In genomic region chr9:107422189-107422802, GRCh38 we compare ENCODE assay signal across 1 cellular context.
TF ChIP-seq lines count a peak whose summit lies in the region.

No MANE protein-coding gene starts in this region.

TF ChIP-seq in H1, 55 proteins besides CTCF, POLR2A, EP300 and RAD21 (continued from another document):
- TF ChIP-seq CHD7 (IDR thresholded peaks at IDR 0.05; ENCODE audit: insufficient replicate concordance, low read length): no peak
- TF ChIP-seq CREB1 (IDR thresholded peaks at IDR 0.05): no peak
- no peak for TF ChIP-seq SP1 (IDR thresholded peaks at IDR 0.05; ENCODE audit: low read depth, low read length)
- peak; percentile 44 for TF ChIP-seq E2F6 (IDR thresholded peaks at IDR 0.05)
- TF ChIP-seq KDM4A (IDR thresholded peaks at IDR 0.05; ENCODE audit: low read depth, low read length, severe bottlenecking): no peak
- no peak for TF ChIP-seq SAP30 (IDR thresholded peaks at IDR 0.05; ENCODE audit: insufficient read depth, insufficient replicate concordance, low read length)
- TF ChIP-seq MAX (IDR thresholded peaks at IDR 0.05): peak; percentile 88
- TF ChIP-seq ATF3 (IDR thresholded peaks at IDR 0.05; ENCODE audit: insufficient read depth, low read depth, low read length): peak; percentile 89
- peak; percentile 91 for TF ChIP-seq USF2 (IDR thresholded peaks at IDR 0.05; ENCODE audit: low read length)
- TF ChIP-seq KDM5A (IDR thresholded peaks at IDR 0.05; ENCODE audit: low read length): no peak
- TF ChIP-seq TBP (IDR thresholded peaks at IDR 0.05; ENCODE audit: low read depth, low read length): no peak
TF ChIP-seq in H1: peak in this region for 4.
